In the genomic region with DNA sequence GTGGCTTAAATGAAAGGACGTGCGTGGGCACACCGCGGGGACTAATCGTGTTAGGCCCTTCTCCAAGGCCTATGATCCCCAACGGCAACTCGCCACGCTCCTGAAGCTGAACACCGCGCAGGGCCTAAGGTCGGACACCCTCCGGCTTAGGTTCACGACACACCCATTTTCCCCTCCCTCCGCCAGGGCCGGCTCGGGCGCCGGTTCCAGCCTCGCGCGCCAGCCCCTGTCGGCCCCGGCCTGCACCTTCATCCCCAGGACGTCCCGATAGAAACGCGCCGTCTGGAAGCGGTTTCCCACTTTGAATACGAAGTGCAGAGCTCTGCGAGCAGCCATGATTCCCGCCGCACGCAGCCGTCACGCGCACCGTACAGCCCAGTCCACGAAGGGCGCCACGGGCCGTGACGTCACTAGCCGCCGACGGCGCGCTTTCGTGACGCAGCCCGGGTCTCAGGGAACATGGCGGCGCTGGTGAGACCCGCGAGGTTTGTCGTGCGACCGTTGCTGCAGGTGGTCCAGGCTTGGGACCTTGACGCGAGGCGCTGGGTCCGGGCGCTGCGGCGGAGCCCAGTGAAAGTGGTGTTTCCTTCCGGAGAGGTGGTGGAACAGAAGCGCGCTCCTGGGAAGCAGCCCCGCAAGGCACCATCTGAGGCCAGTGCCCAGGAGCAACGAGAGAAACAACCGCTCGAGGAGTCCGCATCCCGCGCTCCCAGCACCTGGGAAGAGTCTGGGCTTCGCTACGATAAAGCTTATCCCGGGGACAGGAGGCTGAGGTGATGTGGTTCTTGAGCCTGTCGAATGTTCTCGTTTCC, we compare ENCODE assay signal across 8 cellular contexts. TPM values are rescaled to one million over a fixed set of nuclear protein-coding genes. Genes with fewer than 3 reads are reported as not detected.
DNase-seq lines count a peak whose midpoint lies in the region; ATAC-seq and TF ChIP-seq lines count a peak whose summit lies in the region.

A gene with protein sequence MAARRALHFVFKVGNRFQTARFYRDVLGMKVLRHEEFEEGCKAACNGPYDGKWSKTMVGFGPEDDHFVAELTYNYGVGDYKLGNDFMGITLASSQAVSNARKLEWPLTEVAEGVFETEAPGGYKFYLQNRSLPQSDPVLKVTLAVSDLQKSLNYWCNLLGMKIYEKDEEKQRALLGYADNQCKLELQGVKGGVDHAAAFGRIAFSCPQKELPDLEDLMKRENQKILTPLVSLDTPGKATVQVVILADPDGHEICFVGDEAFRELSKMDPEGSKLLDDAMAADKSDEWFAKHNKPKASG (minus strand): TSS at position 361 of the 812 bp plus-strand sequence. CDS start 25 bp downstream, at position 336.
A gene with protein sequence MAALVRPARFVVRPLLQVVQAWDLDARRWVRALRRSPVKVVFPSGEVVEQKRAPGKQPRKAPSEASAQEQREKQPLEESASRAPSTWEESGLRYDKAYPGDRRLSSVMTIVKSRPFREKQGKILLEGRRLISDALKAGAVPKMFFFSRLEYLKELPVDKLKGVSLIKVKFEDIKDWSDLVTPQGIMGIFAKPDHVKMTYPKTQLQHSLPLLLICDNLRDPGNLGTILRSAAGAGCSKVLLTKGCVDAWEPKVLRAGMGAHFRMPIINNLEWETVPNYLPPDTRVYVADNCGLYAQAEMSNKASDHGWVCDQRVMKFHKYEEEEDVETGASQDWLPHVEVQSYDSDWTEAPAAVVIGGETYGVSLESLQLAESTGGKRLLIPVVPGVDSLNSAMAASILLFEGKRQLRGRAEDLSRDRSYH (plus strand): TSS at position 434 of the 812 bp plus-strand sequence. CDS start 26 bp downstream, at position 460.

- H3K27me3 ChIP-seq in ectodermal cell (ENCODE audit: control insufficient read depth, insufficient read depth, low read length, poor library complexity, severe bottlenecking) (no peaks in the 10 kb centered on the region), lung (ENCODE audit: control insufficient read depth, insufficient read depth) (no peaks in the 10 kb centered on the region)

- H3K27ac ChIP-seq in ectodermal cell (ENCODE audit: insufficient read depth, low read depth, low read length, poor library complexity, severe bottlenecking) (peak within 1 kb of the TSS; percentile 62), lung (ENCODE audit: low read depth in 1 of 2, low read length in 1 of 2) (peak within 1 kb of the TSS; percentile 69 to 93)

- H3K4me3 Mint-ChIP-seq in CD14-positive monocyte = peak within 1 kb of the TSS; percentile 94 to 98
- peak within 1 kb of the TSS; percentile 89 for H3K4me3 Mint-ChIP-seq in activated CD8-positive, alpha-beta T cell treated with anti-CD3 and anti-CD28 coated beads for 36 hours

- DNase-seq in CD14-positive monocyte (ENCODE audit: low spot score) (peak; percentile 89), NCI-H82 treated with DMSO at 0.1 percent for 48 hours (lab: John Stamatoyannopoulos, UW; ENCODE audit: unreplicated experiment) (peak; percentile 51), lung (ENCODE audit: low spot score) (peak; percentile 93)
- peak; percentile 96 for DNase-seq in activated CD8-positive, alpha-beta T cell treated with anti-CD3 and anti-CD28 coated beads for 36 hours
- DNase-seq in stimulated activated CD4-positive, alpha-beta T cell treated with anti-CD3 and anti-CD28 coated beads, TNF-alpha, amount 100 ng/mL, for 24 hours (ENCODE audit: low read depth in 3 of 3) = peak; percentile 92 to 94 (median 94)

- H3K4me1 ChIP-seq in ectodermal cell (ENCODE audit: control insufficient read depth, insufficient read depth, low read length) = no peaks in the 10 kb centered on the region
- H3K4me1 ChIP-seq in lung (ENCODE audit: control insufficient read depth in 2 of 2, insufficient read depth in 2 of 2, low read length in 2 of 2) = peaks cover 9 to 14% of the 10 kb centered on the region in 2 donors

- H3K36me3 ChIP-seq in ectodermal cell (ENCODE audit: control insufficient read depth, insufficient read depth, low read length) (peaks cover 16% of the 10 kb centered on the region), lung (ENCODE audit: control insufficient read depth in 2 of 2, insufficient read depth in 2 of 2, low read length in 2 of 2) (peaks cover 7 to 8% of the 10 kb centered on the region in 2 donors)

- H3K4me3 ChIP-seq in ectodermal cell (ENCODE audit: insufficient read depth, low read depth, low read length) (peak within 1 kb of the TSS; percentile 99), lung (peak within 1 kb of the TSS; percentile 95)

- WGBS in ectodermal cell, 2 experiments = 0% methylated on average over 80 of the region's 80 CpGs
- 0% methylated on average over 79 to 80 of the region's 80 CpGs for WGBS in lung, 2 donors

- peaks cover 31 to 38% of the 10 kb centered on the region in 2 donors for H3K36me3 Mint-ChIP-seq in CD14-positive monocyte
- peaks cover 33% of the 10 kb centered on the region for H3K36me3 Mint-ChIP-seq in activated CD8-positive, alpha-beta T cell treated with anti-CD3 and anti-CD28 coated beads for 36 hours (ENCODE audit: low read depth)

- peaks cover 0 to 2% (median 1%) of the 10 kb centered on the region in 3 donors for H3K27me3 Mint-ChIP-seq in CD14-positive monocyte (ENCODE audit: low read depth in 3 of 3)
- H3K27me3 Mint-ChIP-seq in activated CD8-positive, alpha-beta T cell treated with anti-CD3 and anti-CD28 coated beads for 36 hours = no peaks in the 10 kb centered on the region

- H3K9me3 ChIP-seq in ectodermal cell (ENCODE audit: control insufficient read depth, low read length) (no peaks in the 10 kb centered on the region), lung (ENCODE audit: control insufficient read depth in 2 of 2, insufficient read depth in 1 of 2, low read length in 1 of 2) (no peaks in the 10 kb centered on the region)

- no peak for TF ChIP-seq CTCF in CD14-positive monocyte (IDR thresholded peaks at IDR 0.05)
- peak; percentile 15 for TF ChIP-seq CTCF in activated CD8-positive, alpha-beta T cell treated with anti-CD3 and anti-CD28 coated beads for 36 hours (IDR thresholded peaks at IDR 0.05)
- no peak for TF ChIP-seq CTCF in lung (IDR thresholded peaks at IDR 0.05; ENCODE audit: control extremely low read depth, extremely low read depth)

- H3K4me1 Mint-ChIP-seq in CD14-positive monocyte = peaks cover 16% of the 10 kb centered on the region
- peaks cover 32% of the 10 kb centered on the region for H3K4me1 Mint-ChIP-seq in activated CD8-positive, alpha-beta T cell treated with anti-CD3 and anti-CD28 coated beads for 36 hours (ENCODE audit: low read depth)

- no peaks in the 10 kb centered on the region for H3K9me3 Mint-ChIP-seq in CD14-positive monocyte
- H3K9me3 Mint-ChIP-seq in activated CD8-positive, alpha-beta T cell treated with anti-CD3 and anti-CD28 coated beads for 36 hours = no peaks in the 10 kb centered on the region

- CTCF ChIA-PET in activated CD8-positive, alpha-beta T cell treated with anti-CD3 and anti-CD28 coated beads for 36 hours (lab: Charles Lee) = interaction anchor here (0.7 to 2.6 kb wide), 13 partner anchors 8 to 370 kb away, joined by 3 to 10 read pairs (median 3); a partner anchor contains a TSS

- peak within 1 kb of the TSS; percentile 92 to 99 (median 96) for H3K27ac Mint-ChIP-seq in CD14-positive monocyte
- H3K27ac Mint-ChIP-seq in activated CD8-positive, alpha-beta T cell treated with anti-CD3 and anti-CD28 coated beads for 36 hours = peak within 1 kb of the TSS; percentile 96

- ATAC-seq in GM19372 (IDR thresholded peaks at IDR 0.05; ENCODE audit: low read depth, unreplicated experiment) (peak; percentile 94), HG03521 (IDR thresholded peaks at IDR 0.05; ENCODE audit: unreplicated experiment) (peak; percentile 89), lung (ENCODE audit: insufficient read depth, low FRiP score) (peak; percentile 95)
- peak; percentile 95 for ATAC-seq in activated CD8-positive, alpha-beta T cell treated with anti-CD3 and anti-CD28 coated beads for 36 hours

- POLR2A ChIA-PET in activated CD8-positive, alpha-beta T cell treated with anti-CD3 and anti-CD28 coated beads for 36 hours (lab: Charles Lee) = interaction anchor here (0.5 to 3.1 kb wide), 22 partner anchors 8 to 431 kb away, joined by 3 to 34 read pairs (median 4); a partner anchor contains a TSS

- intact Hi-C loops in CD14-positive monocyte (cut with micrococcal nuclease) = loop anchor here (1.0 to 5.0 kb wide), 3 partner anchors 195 to 215 kb away; a partner anchor contains a TSS
- intact Hi-C loops in activated CD8-positive, alpha-beta T cell treated with anti-CD3 and anti-CD28 coated beads for 36 hours (cut with micrococcal nuclease) = no loop called here

RNA-seq across cellular contexts. Expression of the first gene that starts in this region (rescaled TPM):
- polyA plus RNA-seq in CD14-positive monocyte = 10 to 100 TPM; 41.8 to 50.6 TPM
- total RNA-seq in activated CD8-positive, alpha-beta T cell treated with anti-CD3 and anti-CD28 coated beads for 36 hours = 10 to 100 TPM; 47.3 to 55.2 TPM
- 90.3 TPM for polyA plus RNA-seq in ectodermal cell (2013, experiment 1 of 4)
- 94.1 TPM for polyA plus RNA-seq in ectodermal cell (2013, experiment 2 of 4)
- 57.1 TPM for polyA plus RNA-seq in ectodermal cell (2013, experiment 3 of 4)
- polyA plus RNA-seq in ectodermal cell (2013, experiment 4 of 4) = 62.1 TPM
- 10 to 100 TPM; 39.9 to 60.3 TPM for total RNA-seq in lung
- 10 to 100 TPM; 31.9 to 36.9 TPM for polyA plus RNA-seq in lung

RNA-seq across cellular contexts. Expression of the second gene that starts in this region (rescaled TPM):
- 10 to 100 TPM; 12.8 to 15.4 TPM for polyA plus RNA-seq in CD14-positive monocyte
- 10 to 100 TPM; 35.5 to 36.2 TPM for total RNA-seq in activated CD8-positive, alpha-beta T cell treated with anti-CD3 and anti-CD28 coated beads for 36 hours
- 21.4 TPM for polyA plus RNA-seq in ectodermal cell (2013, experiment 1 of 4)
- polyA plus RNA-seq in ectodermal cell (2013, experiment 2 of 4) = 19.7 TPM
- 12.6 TPM for polyA plus RNA-seq in ectodermal cell (2013, experiment 3 of 4)
- polyA plus RNA-seq in ectodermal cell (2013, experiment 4 of 4) = 16.2 TPM
- total RNA-seq in lung = 10 to 100 TPM; 12.5 to 16.3 TPM
- polyA plus RNA-seq in lung = 10 to 100 TPM; 10.4 to 13.8 TPM

Comparison
In these comparisons a context has a peak if more than half of its experiments do, and no peak if none do; other contexts are left out.
1. Peak in every context shown above with its lines: DNase-seq, ATAC-seq, H3K4me3 ChIP-seq and H3K27ac ChIP-seq.